In the genomic region with DNA sequence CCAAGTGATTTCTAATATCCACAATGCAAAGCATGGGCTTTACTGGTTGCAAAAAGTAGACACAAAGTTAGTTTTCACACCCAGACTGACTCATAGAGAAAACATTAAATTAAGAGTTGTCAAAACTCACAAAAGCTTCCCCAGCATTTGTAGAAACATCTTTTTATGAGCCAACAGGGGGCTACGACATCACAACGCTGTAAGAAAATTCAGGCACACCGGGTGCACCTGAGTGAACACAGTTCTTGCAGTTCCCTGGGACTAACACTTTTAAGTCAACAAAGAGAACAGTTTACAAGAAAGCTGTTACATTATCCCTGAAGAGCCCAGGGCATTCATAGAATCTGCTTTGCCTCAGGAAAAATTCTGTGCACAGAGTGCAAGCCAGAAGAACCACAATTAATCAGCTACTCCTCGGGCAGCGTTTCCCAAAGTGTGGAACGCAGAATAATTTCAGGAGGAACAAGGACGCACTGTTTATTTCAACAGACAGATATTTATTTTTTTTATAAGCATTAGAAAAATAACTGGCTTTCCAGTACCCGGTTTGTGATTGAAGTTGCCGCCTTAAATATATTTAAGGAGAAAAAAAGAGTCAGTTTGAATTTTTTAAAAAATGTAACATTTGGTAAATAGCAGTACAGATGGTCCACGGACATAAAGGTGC, we compare ENCODE assay signal across 8 cellular contexts. TPM values are rescaled to one million over a fixed set of nuclear protein-coding genes. Genes with fewer than 3 reads are reported as not detected.
A peak's percentile ranks its signal among the peaks of the same experiment; 100 is the strongest.
DNase-seq lines count a peak whose midpoint lies in the region; ATAC-seq and TF ChIP-seq lines count a peak whose summit lies in the region.

No MANE protein-coding gene starts in this region.

- H3K4me1 ChIP-seq in RWPE2 (ENCODE audit: insufficient read depth, poor library complexity, severe bottlenecking) (peaks cover 41% of the 10 kb centered on the region), osteoblast (ENCODE audit: insufficient read depth, low read length) (peaks cover 38% of the 10 kb centered on the region)

- no peaks in the 10 kb centered on the region for H3K9me3 Mint-ChIP-seq in activated T-cell treated with anti-CD3 and anti-CD28 coated beads, Interleukin-2, amount 50 U/mL, for 4 hours

- H3K4me3 ChIP-seq in RWPE2 (ENCODE audit: severe bottlenecking) (peak overlapping the region; percentile 67), osteoblast (ENCODE audit: insufficient read depth, low read length) (peak overlapping the region; percentile 97)

- no peak for TF ChIP-seq POLR2A in erythroblast (IDR thresholded peaks at IDR 0.05; ENCODE audit: low read length)

- no peak for DNase-seq in activated T-cell treated with anti-CD3 and anti-CD28 coated beads, Interleukin-2, amount 50 U/mL, for 4 hours
- no peak for DNase-seq in activated T-cell treated with anti-CD3 and anti-CD28 coated beads, Interleukin-2, amount 50 U/mL, for 48 hours
- DNase-seq in RWPE2 (ENCODE audit: low spot score) (no peak), erythroblast (lab: John Stamatoyannopoulos, UW) (peak; percentile 27 to 36), osteoblast (ENCODE audit: insufficient read length, low spot score, missing footprints) (peak; percentile 64), NCI-H2196 treated with DMSO at 0.1 percent for 48 hours (lab: John Stamatoyannopoulos, UW; ENCODE audit: unreplicated experiment) (no peak), KBM-7 (no peak)

- in situ Hi-C loops in KBM-7 (cut with MboI; ENCODE audit: low pct_unique_long_range_greater_than_20kb, low sequenced_read_pairs), result no loop called here

- peak overlapping the region; percentile 93 for H2AFZ ChIP-seq in osteoblast (ENCODE audit: low read length)

- H3K4me1 Mint-ChIP-seq in activated T-cell treated with anti-CD3 and anti-CD28 coated beads, Interleukin-2, amount 50 U/mL, for 4 hours (ENCODE audit: low read depth), result peaks cover 57% of the 10 kb centered on the region

- peak overlapping the region; percentile 95 for H3K4me2 ChIP-seq in osteoblast (ENCODE audit: insufficient read depth, low read length)

- H3K36me3 ChIP-seq in RWPE2 (ENCODE audit: low read depth) (peaks cover 21% of the 10 kb centered on the region), osteoblast (ENCODE audit: insufficient read depth, low read length) (no peaks in the 10 kb centered on the region)

- peaks cover 54% of the 10 kb centered on the region for H4K20me1 ChIP-seq in osteoblast (ENCODE audit: insufficient read depth, low read length)

- TF ChIP-seq CTCF in RWPE2 (IDR thresholded peaks at IDR 0.05; ENCODE audit: poor library complexity, severe bottlenecking), result no peak
- TF ChIP-seq CTCF in osteoblast (IDR thresholded peaks at IDR 0.05; ENCODE audit: extremely low read depth, low read depth, low read length), result no peak

- peaks cover 59% of the 10 kb centered on the region for H3K79me2 ChIP-seq in osteoblast (ENCODE audit: insufficient read depth, low read length)

- H3K36me3 Mint-ChIP-seq in activated T-cell treated with anti-CD3 and anti-CD28 coated beads, Interleukin-2, amount 50 U/mL, for 4 hours (ENCODE audit: insufficient read depth), result peaks cover 2% of the 10 kb centered on the region

- H3K9me3 ChIP-seq in RWPE2 (ENCODE audit: severe bottlenecking), result no peaks in the 10 kb centered on the region
- no peaks in the 10 kb centered on the region for H3K9me3 ChIP-seq in osteoblast (ENCODE audit: low read depth, low read length)

- H3K27ac ChIP-seq in RWPE2 (ENCODE audit: poor library complexity, severe bottlenecking) (peak overlapping the region; percentile 59), osteoblast (ENCODE audit: low read depth, low read length) (peak overlapping the region; percentile 90)

- no peaks in the 10 kb centered on the region for H3K27me3 Mint-ChIP-seq in activated T-cell treated with anti-CD3 and anti-CD28 coated beads, Interleukin-2, amount 50 U/mL, for 4 hours (ENCODE audit: low read depth)

- peak overlapping the region; percentile 91 for H3K4me3 Mint-ChIP-seq in activated T-cell treated with anti-CD3 and anti-CD28 coated beads, Interleukin-2, amount 50 U/mL, for 4 hours

- ATAC-seq in activated T-cell treated with anti-CD3 and anti-CD28 coated beads, Interleukin-2, amount 50 U/mL, for 4 hours, result no peak
- ATAC-seq in RWPE2 (ENCODE audit: low read depth) (peak; percentile 8), HG02623 (IDR thresholded peaks at IDR 0.05; ENCODE audit: unreplicated experiment) (no peak)

- H3K27me3 ChIP-seq in RWPE2 (ENCODE audit: insufficient read depth, poor library complexity, severe bottlenecking) (no peaks in the 10 kb centered on the region), osteoblast (ENCODE audit: insufficient read depth, low read length) (no peaks in the 10 kb centered on the region)

RNA-seq across cellular contexts. Expression of a gene that starts 1.2 kb away (rescaled TPM):
- total RNA-seq in activated T-cell treated with anti-CD3 and anti-CD28 coated beads, Interleukin-2, amount 50 U/mL, for 4 hours, result 10 to 100 TPM; 38.2 to 45.0 (median 43.3) TPM
- 12.4 and 14.5 TPM in 2 replicates for total RNA-seq in osteoblast

RNA-seq across cellular contexts. Expression of a gene that starts 29.6 kb away (rescaled TPM):
- total RNA-seq in activated T-cell treated with anti-CD3 and anti-CD28 coated beads, Interleukin-2, amount 50 U/mL, for 4 hours, result 10 to 100 TPM in 2 of 3 donors, 1 to 10 TPM in 1; 7.6 to 29.2 (median 10.6) TPM
- 2.5 and 3.5 TPM in 2 replicates for total RNA-seq in osteoblast

RNA-seq across cellular contexts. Expression of a gene that starts 59.5 kb away (rescaled TPM):
- not detected for total RNA-seq in activated T-cell treated with anti-CD3 and anti-CD28 coated beads, Interleukin-2, amount 50 U/mL, for 4 hours
- under 0.01 TPM in 2 replicates for total RNA-seq in osteoblast

Comparison
In these comparisons a context has a peak if more than half of its experiments do, and no peak if none do; other contexts are left out.
1. DNase-seq: peak in erythroblast (2 of 2) and osteoblast (single experiment); none in activated T-cell treated with anti-CD3 and anti-CD28 coated beads, Interleukin-2, amount 50 U/mL, for 4 hours (single experiment), activated T-cell treated with anti-CD3 and anti-CD28 coated beads, Interleukin-2, amount 50 U/mL, for 48 hours (0 of 2), RWPE2 (single experiment), NCI-H2196 treated with DMSO at 0.1 percent for 48 hours (single experiment) and KBM-7 (single experiment).